In genomic region chr7:157250605-157251228, GRCh38 we compare ENCODE assay signal across 8 cellular contexts.
DNase-seq lines count a peak whose midpoint lies in the region; ATAC-seq, FAIRE-seq and TF ChIP-seq lines count a peak whose summit lies in the region.

No MANE protein-coding gene starts in this region.

- no peak for FAIRE-seq in HTR-8/SVneo (lab: Jason Lieb, UNC)

- TF ChIP-seq CTCF in CD14-positive monocyte (IDR thresholded peaks at IDR 0.05) (peak; percentile 90), RWPE1 (conservative IDR thresholded peaks at IDR 0.05; ENCODE audit: low read depth) (peak; percentile 87)

- no peaks in the 10 kb centered on the region for H3K4me1 Mint-ChIP-seq in CD14-positive monocyte
- peaks cover 3% of the 10 kb centered on the region for H3K4me1 Mint-ChIP-seq in activated naive CD8-positive, alpha-beta T cell treated with anti-CD3 and anti-CD28 coated beads for 36 hours

- H3K27ac ChIP-seq in RWPE1 (no peak overlapping the region), right cardiac atrium (ENCODE audit: low read length) (no peak overlapping the region)

- no peaks in the 10 kb centered on the region for H3K27me3 ChIP-seq in right cardiac atrium (ENCODE audit: control insufficient read depth, insufficient read depth)

- H3K27me3 Mint-ChIP-seq in CD14-positive monocyte (ENCODE audit: low read depth in 3 of 3): no peaks in the 10 kb centered on the region
- no peaks in the 10 kb centered on the region for H3K27me3 Mint-ChIP-seq in activated naive CD8-positive, alpha-beta T cell treated with anti-CD3 and anti-CD28 coated beads for 36 hours

- no peak overlapping the region for H3K4me3 ChIP-seq in right cardiac atrium (ENCODE audit: low read length)

- no peak overlapping the region for H3K4me3 Mint-ChIP-seq in CD14-positive monocyte
- no peak overlapping the region for H3K4me3 Mint-ChIP-seq in activated naive CD8-positive, alpha-beta T cell treated with anti-CD3 and anti-CD28 coated beads for 36 hours

- no peaks in the 10 kb centered on the region for H3K9me3 ChIP-seq in right cardiac atrium (ENCODE audit: control insufficient read depth, low read length)

- POLR2A ChIA-PET in RWPE1 (lab: Yijun Ruan, JAX; ENCODE audit: low non-redundant PET): no interaction called here

- no peaks in the 10 kb centered on the region for H3K9me3 Mint-ChIP-seq in CD14-positive monocyte
- H3K9me3 Mint-ChIP-seq in activated naive CD8-positive, alpha-beta T cell treated with anti-CD3 and anti-CD28 coated beads for 36 hours: no peaks in the 10 kb centered on the region

- H3K4me1 ChIP-seq in right cardiac atrium (ENCODE audit: control insufficient read depth, insufficient read depth, low read length): no peaks in the 10 kb centered on the region

- DNase-seq in CD14-positive monocyte (ENCODE audit: low spot score) (peak; percentile 55), HTR-8/SVneo (ENCODE audit: insufficient read length, low spot score) (peak; percentile 53), RWPE1 (ENCODE audit: low spot score) (peak; percentile 18), right cardiac atrium (no peak)
- DNase-seq in activated naive CD8-positive, alpha-beta T cell treated with anti-CD3 and anti-CD28 coated beads for 36 hours: peak; percentile 43
- DNase-seq in stimulated activated CD4-positive, alpha-beta T cell treated with anti-CD3 and anti-CD28 coated beads, Interleukin-15, amount 100 ng/mL, for 24 hours: peak; percentile 60

- intact Hi-C loops in CD14-positive monocyte (cut with micrococcal nuclease) (loop anchor here in 1 of 2 donors (10.0 kb wide), 1 partner anchor 1456 kb away; no protein-coding TSS in a partner anchor), right cardiac atrium (cut with DNase I) (no loop called here)

- no peak overlapping the region for H3K27ac Mint-ChIP-seq in CD14-positive monocyte
- H3K27ac Mint-ChIP-seq in activated naive CD8-positive, alpha-beta T cell treated with anti-CD3 and anti-CD28 coated beads for 36 hours: no peak overlapping the region

- peak; percentile 82 for ATAC-seq in GM19023 (IDR thresholded peaks at IDR 0.05; ENCODE audit: unreplicated experiment)
- peak; percentile 44 to 61 for ATAC-seq in right cardiac atrium
- ATAC-seq in GM18873 (IDR thresholded peaks at IDR 0.05; ENCODE audit: low FRiP score, unreplicated experiment): no peak

- 47% methylated on average over 9 of the region's 9 CpGs for WGBS in right cardiac atrium

- peaks cover 42 to 81% of the 10 kb centered on the region in 2 donors for H3K36me3 Mint-ChIP-seq in CD14-positive monocyte
- H3K36me3 Mint-ChIP-seq in activated naive CD8-positive, alpha-beta T cell treated with anti-CD3 and anti-CD28 coated beads for 36 hours: peaks cover 5% of the 10 kb centered on the region

- CTCF ChIA-PET in RWPE1 (lab: Yijun Ruan, JAX): interaction anchor here (0.6 to 0.7 kb wide), 2 partner anchors 84 to 96 kb away, joined by 4 read pairs; no protein-coding TSS in a partner anchor

Comparison
In these comparisons a context has a peak if more than half of its experiments do, and no peak if none do; other contexts are left out.
1. DNase-seq: peak in CD14-positive monocyte (single experiment), HTR-8/SVneo (single experiment), RWPE1 (single experiment), activated naive CD8-positive, alpha-beta T cell treated with anti-CD3 and anti-CD28 coated beads for 36 hours (single experiment) and stimulated activated CD4-positive, alpha-beta T cell treated with anti-CD3 and anti-CD28 coated beads, Interleukin-15, amount 100 ng/mL, for 24 hours (single experiment); none in right cardiac atrium (0 of 3).